In genomic region chr2:88113069-88113468, GRCh38 we compare ENCODE assay signal across 39 cellular contexts. TPM values are rescaled to one million over a fixed set of nuclear protein-coding genes. Genes with fewer than 3 reads are reported as not detected.
"Had no signal": no experiment of that assay in that cellular context is flagged by ENCODE, and none has a peak within 500 bp of the region (broad histone marks: within the 10 kb centered on the region; RNA-seq: fewer than 3 reads in every experiment).

No MANE protein-coding gene starts in this region.

- H3K27ac ChIP-seq: adrenal gland, body of pancreas, brain microvascular endothelial cell, breast epithelium, VCaP had no signal

- H3K27me3 ChIP-seq: adrenal gland, body of pancreas, breast epithelium had no signal

- H3K4me1 ChIP-seq: adrenal gland, body of pancreas, breast epithelium had no signal

- DNase-seq: activated B cell treated with CpG ODN at 0.5 μM for 24 hours; activated CD4-positive, alpha-beta memory T cell treated with anti-CD3 and anti-CD28 coated beads for 36 hours; activated CD4-positive, alpha-beta T cell treated with anti-CD3 and anti-CD28 coated beads for 4 hours; activated CD4-positive, alpha-beta T cell treated with anti-CD3 and anti-CD28 coated beads, Interleukin-2, amount 10 ng/mL, durations not matched to agents 24 days and 14 days; activated CD4-positive, alpha-beta T cell treated with anti-CD3 and anti-CD28 coated beads, Interleukin-2, amount 50 U/mL, for 1 hour; activated CD4-positive, alpha-beta T cell treated with anti-CD3 and anti-CD28 coated beads, Interleukin-2, amount 50 U/mL, for 4 hours; activated CD4-positive, CD25-positive, alpha-beta regulatory T cell treated with anti-CD3 and anti-CD28 coated beads, Interleukin-2, amount 50 U/mL, for 72 hours; activated CD8-positive, alpha-beta memory T cell treated with anti-CD3 and anti-CD28 coated beads, Interleukin-2, amount 50 U/mL, for 4 hours; activated CD8-positive, alpha-beta T cell treated with anti-CD3 and anti-CD28 coated beads for 36 hours; activated effector memory CD4-positive, alpha-beta T cell treated with anti-CD3 and anti-CD28 coated beads, Interleukin-2, amount 50 U/mL, for 16 hours; activated gamma-delta T cell treated with Interleukin-2 at 50 U/mL for 16 hours; activated naive CD4-positive, alpha-beta T cell; activated naive CD4-positive, alpha-beta T cell treated with anti-CD3 and anti-CD28 coated beads for 36 hours; activated naive CD4-positive, alpha-beta T cell treated with anti-CD3 and anti-CD28 coated beads, Interleukin-2, amount 50 U/mL, for 16 hours; activated naive CD8-positive, alpha-beta T cell treated with anti-CD3 and anti-CD28 coated beads for 36 hours; activated T-cell treated with anti-CD3 and anti-CD28 coated beads for 4 hours; activated T-cell treated with anti-CD3 and anti-CD28 coated beads, Interleukin-2, amount 50 U/mL, for 1 hour; activated T-cell treated with anti-CD3 and anti-CD28 coated beads, Interleukin-2, amount 50 U/mL, for 4 hours; activated T-cell treated with anti-CD3 and anti-CD28 coated beads, Interleukin-2, amount 50 U/mL, for 72 hours; adrenal gland; amniotic stem cell; aorta; body of pancreas; brain microvascular endothelial cell; caudate nucleus; cerebellar nuclear complex; T-cell; T-helper 17 cell; T-helper 9 cell had no signal

- H3K36me3 ChIP-seq: adrenal gland, brain microvascular endothelial cell, breast epithelium had no signal

- H3K9me3 ChIP-seq: adrenal gland, body of pancreas, breast epithelium had no signal

- FAIRE-seq: astrocyte, TTC549 had no signal

- ATAC-seq: activated CD8-positive, alpha-beta T cell treated with anti-CD3 and anti-CD28 coated beads for 36 hours; activated naive CD4-positive, alpha-beta T cell treated with anti-CD3 and anti-CD28 coated beads, Interleukin-2, amount 50 U/mL, for 72 hours; activated T-cell treated with anti-CD3 and anti-CD28 coated beads, Interleukin-2, amount 50 U/mL, for 4 hours; activated T-cell treated with anti-CD3 and anti-CD28 coated beads, Interleukin-2, amount 50 U/mL, for 72 hours; activated T-helper 17 cell treated with anti-CD3 and anti-CD28 coated beads, Interleukin-2, amount 50 U/mL, for 72 hours; body of pancreas; T-cell; T-helper 17 cell had no signal

- H3K4me3 ChIP-seq: adrenal gland, body of pancreas, breast epithelium had no signal

RNA-seq across cellular contexts. Expression of gene FABP1, which starts 14.8 kb away (rescaled TPM):
- total RNA-seq: activated B cell treated with CpG ODN at 0.5 μM for 24 hours; activated CD4-positive, alpha-beta memory T cell treated with anti-CD3 and anti-CD28 coated beads for 36 hours; activated CD4-positive, alpha-beta T cell treated with anti-CD3 and anti-CD28 coated beads, Interleukin-2, amount 10 ng/mL, durations not matched to agents 24 days and 14 days; activated CD8-positive, alpha-beta memory T cell treated with anti-CD3 and anti-CD28 coated beads for 36 hours; activated CD8-positive, alpha-beta T cell treated with anti-CD3 and anti-CD28 coated beads for 36 hours; activated naive CD4-positive, alpha-beta T cell treated with anti-CD3 and anti-CD28 coated beads for 36 hours; activated naive CD4-positive, alpha-beta T cell treated with anti-CD3 and anti-CD28 coated beads, Interleukin-2, amount 50 U/mL, for 72 hours; activated naive CD8-positive, alpha-beta T cell treated with anti-CD3 and anti-CD28 coated beads for 36 hours; activated T-cell treated with anti-CD3 and anti-CD28 coated beads, Interleukin-2, amount 50 U/mL, for 72 hours; activated T-helper 1 cell treated with anti-CD3 and anti-CD28 coated beads, Interleukin-12 subunit alpha, Interleukin-12 subunit beta, Interleukin-2, Interleukin-4 antibody, amounts not matched to agents 30 ng/mL and 10 ng/mL and 1 ng/mL, durations not matched to agents 14 hours and 24 hours and 36 hours; activated T-helper 17 cell treated with anti-CD3 and anti-CD28 coated beads, Interleukin-2, amount 50 U/mL, for 72 hours; aorta; astrocyte; body of pancreas; chondrocyte; T-helper 1 cell treated with Interleukin-12 subunit alpha and Interleukin-12 subunit beta and Interleukin-4 antibody, amounts not matched to agents 30 ng/mL and 1 ng/mL, for 36 hours; T-helper 17 cell had no signal

RNA-seq across cellular contexts. Expression of gene SMYD1, which starts 45.4 kb away (rescaled TPM):
- total RNA-seq: activated B cell treated with CpG ODN at 0.5 μM for 24 hours; activated CD4-positive, alpha-beta memory T cell treated with anti-CD3 and anti-CD28 coated beads for 36 hours; activated CD4-positive, alpha-beta T cell treated with anti-CD3 and anti-CD28 coated beads, Interleukin-2, amount 10 ng/mL, durations not matched to agents 24 days and 14 days; activated CD8-positive, alpha-beta memory T cell treated with anti-CD3 and anti-CD28 coated beads for 36 hours; activated CD8-positive, alpha-beta T cell treated with anti-CD3 and anti-CD28 coated beads for 36 hours; activated naive CD4-positive, alpha-beta T cell treated with anti-CD3 and anti-CD28 coated beads for 36 hours; activated naive CD4-positive, alpha-beta T cell treated with anti-CD3 and anti-CD28 coated beads, Interleukin-2, amount 50 U/mL, for 72 hours; activated naive CD8-positive, alpha-beta T cell treated with anti-CD3 and anti-CD28 coated beads for 36 hours; activated T-cell treated with anti-CD3 and anti-CD28 coated beads, Interleukin-2, amount 50 U/mL, for 4 hours; activated T-cell treated with anti-CD3 and anti-CD28 coated beads, Interleukin-2, amount 50 U/mL, for 72 hours; activated T-helper 1 cell treated with anti-CD3 and anti-CD28 coated beads, Interleukin-12 subunit alpha, Interleukin-12 subunit beta, Interleukin-2, Interleukin-4 antibody, amounts not matched to agents 30 ng/mL and 10 ng/mL and 1 ng/mL, durations not matched to agents 14 hours and 24 hours and 36 hours; activated T-helper 17 cell treated with anti-CD3 and anti-CD28 coated beads, Interleukin-2, amount 50 U/mL, for 72 hours; aorta; astrocyte; body of pancreas; chondrocyte; T-cell; T-helper 1 cell treated with Interleukin-12 subunit alpha and Interleukin-12 subunit beta and Interleukin-4 antibody, amounts not matched to agents 30 ng/mL and 1 ng/mL, for 36 hours; T-helper 17 cell had no signal
